30 cellular contexts compared by ENCODE assay signal in genomic region chr9:14146201-14146890, GRCh38.
"Had no signal": no experiment of that assay in that cellular context is flagged by ENCODE, and none has a peak within 500 bp of the region (broad histone marks: within the 10 kb centered on the region; RNA-seq: fewer than 3 reads in every experiment).

No MANE protein-coding gene starts in this region.

- ATAC-seq: activated CD8-positive, alpha-beta memory T cell treated with anti-CD3 and anti-CD28 coated beads, Interleukin-2, amount 10 ng/mL, durations not matched to agents 7 days and 5 days; Panc1 had no signal

- H3K4me3 ChIP-seq: cardiac muscle cell, SJCRH30, SK-N-MC had no signal

- DNase-seq: activated CD4-positive, alpha-beta memory T cell treated with anti-CD3 and anti-CD28 coated beads, Interleukin-2, amount 10 ng/mL, durations not matched to agents 7 days and 5 days; activated CD4-positive, alpha-beta T cell treated with anti-CD3 and anti-CD28 coated beads for 1 hour; activated CD4-positive, alpha-beta T cell treated with anti-CD3 and anti-CD28 coated beads for 48 hours; activated CD4-positive, CD25-positive, alpha-beta regulatory T cell; activated CD8-positive, alpha-beta memory T cell treated with anti-CD3 and anti-CD28 coated beads for 24 hours; activated CD8-positive, alpha-beta memory T cell treated with anti-CD3 and anti-CD28 coated beads, Interleukin-2, amount 10 ng/mL, durations not matched to agents 7 days and 5 days; activated CD8-positive, alpha-beta memory T cell treated with anti-CD3 and anti-CD28 coated beads, Interleukin-2, amount 50 U/mL, for 48 hours; activated effector memory CD4-positive, alpha-beta T cell treated with Interleukin-2 at 50 U/mL for 16 hours; activated naive CD4-positive, alpha-beta T cell treated with anti-CD3 and anti-CD28 coated beads, Interleukin-2, amount 50 U/mL, for 16 hours; activated naive CD8-positive, alpha-beta T cell treated with anti-CD3 and anti-CD28 coated beads for 36 hours; activated T-cell treated with anti-CD3 and anti-CD28 coated beads, Interleukin-2, amount 50 U/mL, for 48 hours; amniotic stem cell; aorta; Kasumi-1; MM.1S; MV-4-11; NCI-H1092; NCI-H1417; NCI-H146; NCI-H187; NCI-H2081 treated with DMSO at 0.1 percent for 48 hours; NCI-H345; NCI-H524 treated with DMSO at 0.1 percent for 48 hours; SHP77; SJCRH30; T1000; WERI-Rb-1 had no signal

- H3K27ac ChIP-seq: cardiac muscle cell, SJCRH30, SK-N-MC, WERI-Rb-1 had no signal

- H3K36me3 ChIP-seq: cardiac muscle cell, WERI-Rb-1 had no signal

- H3K27me3 ChIP-seq: cardiac muscle cell, SJCRH30 had no signal

- H3K4me1 ChIP-seq: SJCRH30 had no signal

- H3K9me3 ChIP-seq: SJCRH30 had no signal
